In the genomic region with DNA sequence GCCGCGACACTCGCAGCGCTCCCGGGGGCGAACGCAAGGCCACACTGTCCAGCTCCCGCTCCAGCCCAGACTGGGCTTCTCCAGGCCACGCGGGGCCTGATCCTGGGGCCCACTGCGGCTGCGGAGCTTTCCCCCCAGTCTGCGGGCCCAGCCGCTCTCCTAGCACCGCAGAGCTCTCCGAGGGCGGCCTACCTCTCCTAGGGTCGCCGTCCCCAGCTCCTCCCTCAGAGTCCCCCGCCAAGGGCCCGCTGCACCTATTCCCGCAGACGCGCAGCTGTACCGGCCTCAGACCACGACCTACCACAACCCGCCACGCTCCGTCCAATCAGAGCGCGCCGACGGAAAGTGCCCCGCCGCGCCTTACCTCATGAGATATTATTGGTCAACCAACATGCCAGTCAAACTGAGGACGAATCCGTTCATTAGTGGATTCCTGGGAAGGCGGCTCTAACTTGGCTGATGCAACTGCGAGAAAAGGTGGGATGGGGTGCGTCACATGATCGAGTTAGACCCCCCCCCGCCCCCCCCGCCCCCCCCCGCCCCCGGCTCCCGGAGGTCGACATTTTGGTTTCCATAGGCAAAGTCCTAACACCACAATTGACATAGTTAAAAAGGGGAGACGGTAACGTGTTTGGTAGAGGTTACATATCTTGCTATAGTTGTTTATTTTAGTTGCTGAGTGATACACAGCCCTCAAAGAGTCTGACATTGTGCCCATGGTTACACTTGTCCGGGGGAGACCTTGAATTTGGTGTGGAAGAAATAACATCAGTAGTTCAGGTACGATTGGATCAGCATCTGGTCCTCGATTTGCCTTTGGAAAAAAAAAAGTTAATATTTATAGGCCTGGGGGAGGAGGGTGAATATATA, we compare ENCODE assay signal across 8 cellular contexts.
DNase-seq lines count a peak whose midpoint lies in the region; ATAC-seq lines count a peak whose summit lies in the region.

AARS1 (minus strand) TSS at position 278 of the 870 bp plus-strand sequence. CDS start 6,743 bp downstream, outside the sequence.

- peak; percentile 97 for ATAC-seq in HG03442 (IDR thresholded peaks at IDR 0.05; ENCODE audit: unreplicated experiment)

- peak within 1 kb of the TSS; percentile 69 for H3K27ac ChIP-seq in cingulate gyrus (ENCODE audit: low read depth, low read length)

- peak; percentile 99 for DNase-seq in Ammon's horn (ENCODE audit: low spot score)
- peak; percentile 91 for DNase-seq in GM19238 (ENCODE audit: insufficient read length, low spot score)
- peak; percentile 100 for DNase-seq in NCI-H524 (lab: John Stamatoyannopoulos, UW)
- DNase-seq in activated CD4-positive, alpha-beta T cell treated with anti-CD3 and anti-CD28 coated beads for 4 hours: peak; percentile 94 to 96
- DNase-seq in kidney tubule cell (ENCODE audit: low spot score): peak; percentile 100
- DNase-seq in stimulated activated CD4-positive, alpha-beta T cell treated with anti-CD3 and anti-CD28 coated beads, Interleukin-1b, Interleukin-23, amount 100 ng/mL, for 24 hours (ENCODE audit: low read depth in 4 of 4, low spot score in 1 of 4): peak; percentile 80 to 93 (median 86)

Comparison
In these comparisons a context has a peak if more than half of its experiments do, and no peak if none do; other contexts are left out.
1. Peak in every context shown above with its lines: DNase-seq, ATAC-seq and H3K27ac ChIP-seq.